ENCODE assay signal across 8 cellular contexts in genomic region chr6:37499433-37500293, GRCh38. TPM values are rescaled to one million over a fixed set of nuclear protein-coding genes. Genes with fewer than 3 reads are reported as not detected.
DNase-seq lines count a peak whose midpoint lies in the region; ATAC-seq lines count a peak whose summit lies in the region.

TSS of gene CCDC167 (minus strand) at chr6:37499893. CDS start at chr6:37499863, 30 bp downstream.

- no peaks in the 10 kb centered on the region for H3K9me3 ChIP-seq in mononuclear cell (ENCODE audit: low read depth, low read length)

- no peaks in the 10 kb centered on the region for H3K27me3 ChIP-seq in mononuclear cell (ENCODE audit: insufficient read depth, low read length)

- peak; percentile 87 for ATAC-seq in GM21576 (IDR thresholded peaks at IDR 0.05; ENCODE audit: unreplicated experiment)

- H3K27ac Mint-ChIP-seq in IgD-negative memory B cell, result peak within 1 kb of the TSS; percentile 84 to 98 (median 97)

- H3K9me3 Mint-ChIP-seq in IgD-negative memory B cell, result no peaks in the 10 kb centered on the region

- H3K4me1 ChIP-seq in mononuclear cell (ENCODE audit: insufficient read depth, low read length), result peaks cover 60% of the 10 kb centered on the region

- peaks cover 9% of the 10 kb centered on the region for H3K36me3 Mint-ChIP-seq in IgD-negative memory B cell

- H3K4me1 Mint-ChIP-seq in IgD-negative memory B cell, result peaks cover 38 to 70% (median 58%) of the 10 kb centered on the region in 3 donors

- no peaks in the 10 kb centered on the region for H3K27me3 Mint-ChIP-seq in IgD-negative memory B cell

- peak within 1 kb of the TSS; percentile 87 to 100 (median 98) for H3K4me3 Mint-ChIP-seq in IgD-negative memory B cell

- DNase-seq in DMS114 treated with DMSO at 0.1 percent for 48 hours (lab: John Stamatoyannopoulos, UW; ENCODE audit: unreplicated experiment) (peak; percentile 99), OCI-M1 (lab: John Stamatoyannopoulos, UW) (peak; percentile 98), activated T-cell treated with anti-CD3 and anti-CD28 coated beads for 1 hour (ENCODE audit: low read depth) (peak; percentile 91), epidermal melanocyte (ENCODE audit: insufficient read length, low spot score) (peak; percentile 98)
- DNase-seq in stimulated activated CD8-positive, alpha-beta memory T cell treated with anti-CD3 and anti-CD28 coated beads, Interleukin-2, amount 100 ng/mL, for 48 hours (ENCODE audit: low read depth in 2 of 2), result peak; percentile 93 to 97

- H3K4me3 ChIP-seq in mononuclear cell (ENCODE audit: low read length), result peak within 1 kb of the TSS; percentile 64

RNA-seq across cellular contexts. Expression of gene CCDC167, which starts in this region (rescaled TPM):
- 82.4 TPM for polyA plus RNA-seq in IgD-negative memory B cell
- total RNA-seq in mononuclear cell, result 4.2 TPM

Comparison
In these comparisons a context has a peak if more than half of its experiments do, and no peak if none do; other contexts are left out.
1. Peak in every context shown above with its lines: DNase-seq, ATAC-seq and H3K4me3 ChIP-seq.